In the genomic region with DNA sequence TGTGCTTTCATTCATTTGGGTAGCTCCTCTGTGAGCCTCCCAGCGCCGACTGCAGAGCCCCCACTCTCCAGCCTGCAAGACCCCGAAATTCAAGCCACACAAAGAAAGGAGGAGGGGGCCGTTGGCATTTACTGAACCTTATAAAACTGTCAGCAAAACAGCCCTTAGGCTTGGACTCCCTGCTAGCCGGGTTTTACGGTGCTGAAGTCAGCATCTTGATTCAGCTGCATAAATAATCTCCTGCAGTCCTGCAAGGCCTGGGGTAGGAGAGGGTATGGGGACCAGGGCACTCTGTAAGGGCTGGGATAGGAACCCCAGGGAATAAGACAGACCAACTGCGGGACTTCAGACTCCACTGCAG, we compare ENCODE assay signal across 1 cellular context.
TF ChIP-seq lines count a peak whose summit lies in the region.

No MANE protein-coding gene starts in this region.

TF ChIP-seq in IMR-90, 13 proteins besides CTCF, POLR2A, EP300 and RAD21:
- TF ChIP-seq RCOR1 (IDR thresholded peaks at IDR 0.05; ENCODE audit: insufficient replicate concordance, low read length) = no peak
- no peak for TF ChIP-seq FOS (IDR thresholded peaks at IDR 0.05; ENCODE audit: low read depth, low read length)
